In genomic region chr1:67118191-67118590, GRCh38 we compare ENCODE assay signal across 21 cellular contexts. TPM values are rescaled to one million over a fixed set of nuclear protein-coding genes. Genes with fewer than 3 reads are reported as not detected.
"Had no signal": no experiment of that assay in that cellular context is flagged by ENCODE, and none has a peak within 500 bp of the region (broad histone marks: within the 10 kb centered on the region; RNA-seq: fewer than 3 reads in every experiment).

No MANE protein-coding gene starts in this region.

- ATAC-seq: activated T-helper 17 cell treated with anti-CD3 and anti-CD28 coated beads, Interleukin-2, amount 50 U/mL, for 72 hours; foreskin keratinocyte; pancreas; psoas muscle; right cardiac atrium had no signal

- H3K4me1 ChIP-seq: breast epithelium, foreskin keratinocyte, pancreas, psoas muscle had no signal

- H3K9me3 ChIP-seq: pancreas, psoas muscle, thyroid gland had no signal

- H3K27ac ChIP-seq: breast epithelium, foreskin keratinocyte, pancreas, psoas muscle, skin epidermis, thyroid gland had no signal

- DNase-seq: activated CD4-positive, alpha-beta T cell treated with anti-CD3 and anti-CD28 coated beads for 1 hour; activated CD8-positive, alpha-beta memory T cell treated with anti-CD3 and anti-CD28 coated beads for 24 hours; activated CD8-positive, alpha-beta memory T cell treated with anti-CD3 and anti-CD28 coated beads, Interleukin-2, amount 50 U/mL, for 4 hours; activated T-cell treated with anti-CD3 and anti-CD28 coated beads, Interleukin-2, amount 50 U/mL, for 24 hours; effector memory CD4-positive, alpha-beta T cell; foreskin keratinocyte; kidney glomerular epithelial cell; pancreas; psoas muscle; right cardiac atrium; stimulated activated CD4-positive, alpha-beta T cell treated with anti-CD3 and anti-CD28 coated beads, Interleukin-1b, Interleukin-23, amount 100 ng/mL, for 48 hours; substantia nigra; thyroid gland had no signal

- H3K36me3 ChIP-seq: breast epithelium, pancreas, thyroid gland had no signal

- H3K4me3 ChIP-seq: breast epithelium, pancreas, psoas muscle, skin epidermis, thyroid gland had no signal

- H3K27me3 ChIP-seq: breast epithelium, foreskin keratinocyte, pancreas, thyroid gland had no signal

RNA-seq across cellular contexts. Expression of gene C1orf141, which starts 16.6 kb away (rescaled TPM):
- total RNA-seq: breast epithelium, dermis microvascular lymphatic vessel endothelial cell, foreskin keratinocyte, glomerular endothelial cell, liver, pancreas, psoas muscle, right cardiac atrium, thyroid gland, ureter had no signal
- polyA plus RNA-seq: esophagus, foreskin keratinocyte, liver, psoas muscle, right cardiac atrium had no signal

RNA-seq across cellular contexts. Expression of gene IL23R, which starts 48.1 kb away (rescaled TPM):
- total RNA-seq: breast epithelium, dermis microvascular lymphatic vessel endothelial cell, foreskin keratinocyte, glomerular endothelial cell, psoas muscle, right cardiac atrium, thyroid gland had no signal
- polyA plus RNA-seq: foreskin keratinocyte, liver, psoas muscle, right cardiac atrium had no signal
